13 cellular contexts compared by ENCODE assay signal in genomic region chr5:149323235-149324205, GRCh38. TPM values are rescaled to one million over a fixed set of nuclear protein-coding genes. Genes with fewer than 3 reads are reported as not detected.
DNase-seq lines count a peak whose midpoint lies in the region; ATAC-seq, FAIRE-seq and TF ChIP-seq lines count a peak whose summit lies in the region.
"Had no signal": no experiment of that assay in that cellular context is flagged by ENCODE, and none has a peak within 500 bp of the region (broad histone marks: within the 10 kb centered on the region; RNA-seq: fewer than 3 reads in every experiment).

No MANE protein-coding gene starts in this region.

- H3K27ac Mint-ChIP-seq in chondrocyte (ENCODE audit: unreplicated experiment), result peak overlapping the region; percentile 49
- H3K27ac Mint-ChIP-seq: natural killer cell had no signal

- no peaks in the 10 kb centered on the region for H3K9me3 ChIP-seq in kidney (ENCODE audit: control insufficient read depth in 1 of 2, low read length in 2 of 2)
- no peaks in the 10 kb centered on the region for H3K9me3 ChIP-seq in suprapubic skin
- H3K9me3 ChIP-seq: Caco-2 had no signal

- no peak for ATAC-seq in stimulated activated naive CD8-positive, alpha-beta T cell treated with anti-CD3 and anti-CD28 coated beads, Interleukin-15, Interleukin-2, amounts not matched to agents 100 U/mL and 50 U/mL, for 24 hours
- ATAC-seq: natural killer cell, SK-N-SH treated with all-trans-retinoic acid at 6 μM for 48 hours had no signal

- DNase-seq in chondrocyte (ENCODE audit: low spot score) (no peak), kidney (no peak), suprapubic skin (ENCODE audit: low spot score in 2 of 2) (no peak), NCI-H128 (lab: John Stamatoyannopoulos, UW; ENCODE audit: unreplicated experiment) (no peak), OCI-M1 (lab: John Stamatoyannopoulos, UW) (no peak)
- DNase-seq in stimulated activated naive CD8-positive, alpha-beta T cell treated with anti-CD3 and anti-CD28 coated beads, Interleukin-15, Interleukin-2, amounts not matched to agents 100 U/mL and 50 U/mL, for 24 hours, result no peak
- DNase-seq: activated T-cell treated with anti-CD3 and anti-CD28 coated beads, Interleukin-2, amount 50 U/mL, for 48 hours; erythroblast; Kasumi-1; natural killer cell; NCI-H2081 treated with DMSO at 0.1 percent for 48 hours had no signal

- H3K4me1 ChIP-seq in kidney (ENCODE audit: control insufficient read depth in 1 of 2, insufficient read depth in 1 of 2, low read depth in 1 of 2, low read length in 2 of 2) (peaks cover 19 to 30% of the 10 kb centered on the region in 2 donors), suprapubic skin (peaks cover 28% of the 10 kb centered on the region)

- FAIRE-seq in kidney (lab: Jason Lieb, UNC), result no peak

- no peak overlapping the region for H3K9ac ChIP-seq in kidney (ENCODE audit: low read length in 2 of 2)

- H3K4me3 Mint-ChIP-seq in chondrocyte (ENCODE audit: unreplicated experiment), result no peak overlapping the region
- H3K4me3 Mint-ChIP-seq: natural killer cell had no signal

- H3K4me1 Mint-ChIP-seq in chondrocyte (ENCODE audit: low read depth), result peaks cover 36% of the 10 kb centered on the region
- H3K4me1 Mint-ChIP-seq: natural killer cell had no signal

- no peaks in the 10 kb centered on the region for H3K27me3 ChIP-seq in suprapubic skin

- WGBS in suprapubic skin, result 89% methylated on average over 2 of the region's 2 CpGs

- H3K27ac ChIP-seq in kidney (ENCODE audit: low read depth in 2 of 2, low read length in 2 of 2), result peak overlapping the region; percentile 59 to 79
- peak overlapping the region; percentile 19 for H3K27ac ChIP-seq in suprapubic skin

- TF ChIP-seq CTCF in chondrocyte (IDR thresholded peaks at IDR 0.05) (no peak), kidney (IDR thresholded peaks at IDR 0.05; ENCODE audit: borderline replicate concordance, extremely low read depth, insufficient read depth) (no peak), suprapubic skin (IDR thresholded peaks at IDR 0.05) (no peak)

- H3K27me3 Mint-ChIP-seq in chondrocyte (ENCODE audit: low read depth), result no peaks in the 10 kb centered on the region

- no peak for TF ChIP-seq EP300 in suprapubic skin (IDR thresholded peaks at IDR 0.05)

- TF ChIP-seq POLR2A in suprapubic skin (IDR thresholded peaks at IDR 0.05), result no peak

- H3K36me3 Mint-ChIP-seq in chondrocyte (ENCODE audit: low read depth), result peaks cover 1% of the 10 kb centered on the region
- H3K36me3 Mint-ChIP-seq: natural killer cell had no signal

- intact Hi-C loops in kidney (cut with DNase I), result no loop called here

- H3K4me3 ChIP-seq in kidney (ENCODE audit: low read length in 2 of 2) (no peak overlapping the region), suprapubic skin (no peak overlapping the region)

- no peaks in the 10 kb centered on the region for H3K36me3 ChIP-seq in kidney (ENCODE audit: control insufficient read depth in 1 of 2, insufficient read depth in 2 of 2, low read length in 2 of 2)
- H3K36me3 ChIP-seq in suprapubic skin, result peaks cover 17% of the 10 kb centered on the region

- no peaks in the 10 kb centered on the region for H3K9me3 Mint-ChIP-seq in chondrocyte (ENCODE audit: low read depth)
- H3K9me3 Mint-ChIP-seq: natural killer cell had no signal

RNA-seq across cellular contexts. Expression of gene GRPEL2, which starts 21.8 kb away (rescaled TPM):
- total RNA-seq in chondrocyte (13.2 to 27.3 TPM (median 25.5 TPM) in 3 replicates), kidney (16.9 TPM), suprapubic skin (10 to 100 TPM in 2 of 4 donors, 1 to 10 TPM in 2; 8.4 to 12.4 (median 10.6) TPM)
- 7.6 TPM for polyA plus RNA-seq in kidney (ENCODE audit: insufficient read depth, low read depth, low replicate concordance)

RNA-seq across cellular contexts. Expression of gene PCYOX1L, which starts 34.3 kb away (rescaled TPM):
- 7.1 to 11.1 TPM (median 7.3 TPM) in 3 replicates for total RNA-seq in chondrocyte
- total RNA-seq in kidney, result 7.2 TPM
- polyA plus RNA-seq in kidney (ENCODE audit: insufficient read depth, low read depth, low replicate concordance), result 9.0 TPM
- 10 to 100 TPM in 1 of 4 donors, 1 to 10 TPM in 3; 4.5 to 11.8 (median 5.8) TPM for total RNA-seq in suprapubic skin

RNA-seq across cellular contexts. Expression of gene AFAP1L1, which starts 51.9 kb away (rescaled TPM):
- total RNA-seq in chondrocyte (1.5 to 9.8 TPM (median 8.3 TPM) in 3 replicates), kidney (14.8 TPM), suprapubic skin (10 to 100 TPM in 1 of 4 donors, 1 to 10 TPM in 3; 4.8 to 11.6 (median 7.3) TPM)
- polyA plus RNA-seq in kidney (ENCODE audit: insufficient read depth, low read depth, low replicate concordance), result 4.8 TPM

RNA-seq across cellular contexts. Expression of gene IL17B, which starts 55.6 kb away (rescaled TPM):
- total RNA-seq in chondrocyte, result 1.1 to 4.6 TPM (median 3.4 TPM) in 3 replicates
- total RNA-seq in kidney, result 1.4 TPM
- 4.7 TPM for polyA plus RNA-seq in kidney (ENCODE audit: insufficient read depth, low read depth, low replicate concordance)
- not detected for total RNA-seq in suprapubic skin
- total RNA-seq: Caco-2, natural killer cell had no signal
